In the genomic region with DNA sequence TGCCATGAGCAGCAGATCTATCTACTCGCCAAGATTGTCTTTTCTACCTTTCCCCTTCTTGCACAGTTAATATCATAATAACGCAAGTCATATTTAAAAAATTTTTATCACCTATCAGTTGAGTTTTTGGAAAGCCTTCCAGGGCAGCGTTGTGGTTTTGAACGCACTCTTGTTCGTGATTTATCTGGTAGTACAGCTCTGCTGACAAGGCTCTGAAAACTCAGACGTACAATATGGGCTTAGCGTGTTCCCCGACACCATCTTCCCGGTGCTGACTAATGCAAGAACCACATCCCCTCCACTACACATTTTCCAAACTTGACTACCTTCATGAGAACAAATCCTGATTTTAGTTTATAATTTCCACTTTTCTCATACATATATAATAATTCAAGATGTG, we compare ENCODE assay signal across 9 cellular contexts.
DNase-seq lines count a peak whose midpoint lies in the region; ATAC-seq, FAIRE-seq and TF ChIP-seq lines count a peak whose summit lies in the region.
"Had no signal": no experiment of that assay in that cellular context is flagged by ENCODE, and none has a peak within 500 bp of the region (broad histone marks: within the 10 kb centered on the region; RNA-seq: fewer than 3 reads in every experiment).

No MANE protein-coding gene starts in this region.

- H3F3A ChIP-seq in Loucy (ENCODE audit: low read depth): no peaks in the 10 kb centered on the region

- H3K27ac Mint-ChIP-seq in dendritic cell treated with granulocyte-macrophage colony-stimulating factor and Interleukin-4, amounts not matched to agents 40 ng/mL and 50 ng/mL, for 4 days: peak overlapping the region; percentile 98
- H3K27ac Mint-ChIP-seq in nephron: peak overlapping the region; percentile 76 to 84 (median 82)

- TF ChIP-seq CTCF in Loucy (conservative IDR thresholded peaks at IDR 0.05; ENCODE audit: low read length): no peak
- TF ChIP-seq CTCF in nephron (IDR thresholded peaks at IDR 0.05; ENCODE audit: unreplicated experiment in 3 of 3): no peak
- no peak for TF ChIP-seq CTCF in D721Med (IDR thresholded peaks at IDR 0.05; ENCODE audit: insufficient read depth, missing control alignments)

- H3K27me3 ChIP-seq in ACC112 (ENCODE audit: insufficient read depth, low read length): no peaks in the 10 kb centered on the region
- no peaks in the 10 kb centered on the region for H3K27me3 ChIP-seq in Loucy (ENCODE audit: insufficient read depth, low read length, poor library complexity, severe bottlenecking)

- peaks cover 27% of the 10 kb centered on the region for H4K20me1 ChIP-seq in Loucy (ENCODE audit: insufficient read depth, low read length, poor library complexity, severe bottlenecking)

- peaks cover 37% of the 10 kb centered on the region for H3K36me3 Mint-ChIP-seq in dendritic cell treated with granulocyte-macrophage colony-stimulating factor and Interleukin-4, amounts not matched to agents 40 ng/mL and 50 ng/mL, for 4 days (ENCODE audit: low read depth)
- no peaks in the 10 kb centered on the region for H3K36me3 Mint-ChIP-seq in nephron (ENCODE audit: low read depth)

- DNase-seq in GF-D8 (lab: John Stamatoyannopoulos, UW) (no peak), D721Med (ENCODE audit: insufficient read length, low spot score) (no peak), DMS79 (lab: John Stamatoyannopoulos, UW) (no peak)
- DNase-seq: cerebellar nuclear complex had no signal

- peaks cover 47% of the 10 kb centered on the region for H3K4me1 Mint-ChIP-seq in dendritic cell treated with granulocyte-macrophage colony-stimulating factor and Interleukin-4, amounts not matched to agents 40 ng/mL and 50 ng/mL, for 4 days (ENCODE audit: low read depth)
- H3K4me1 Mint-ChIP-seq in nephron: peaks cover 27% of the 10 kb centered on the region

- no peaks in the 10 kb centered on the region for H3K9me3 ChIP-seq in Loucy (ENCODE audit: insufficient read depth, low read depth, low read length)

- H2AFZ ChIP-seq in ACC112 (ENCODE audit: low read length, unreplicated experiment): no peak overlapping the region
- 0 out of 2 replicates have a peak overlapping the region, but pooled peaks have one; percentile 85 for H2AFZ ChIP-seq in Loucy (ENCODE audit: low read length)

- H3K4me3 ChIP-seq in ACC112 (ENCODE audit: low read depth, low read length) (peak overlapping the region; percentile 94; the same call in 1 of the 2 replicates), Loucy (ENCODE audit: low read length, poor library complexity, severe bottlenecking) (peak overlapping the region; percentile 79)

- no peak for FAIRE-seq in D721Med (lab: Jason Lieb, UNC)

- intact Hi-C loops in dendritic cell treated with granulocyte-macrophage colony-stimulating factor and Interleukin-4, amounts not matched to agents 40 ng/mL and 50 ng/mL, for 4 days (cut with micrococcal nuclease): loop anchor here (2.0 to 5.0 kb wide), 3 partner anchors 278 to 508 kb away; no protein-coding TSS in a partner anchor

- peak overlapping the region; percentile 88 for H3K4me3 Mint-ChIP-seq in dendritic cell treated with granulocyte-macrophage colony-stimulating factor and Interleukin-4, amounts not matched to agents 40 ng/mL and 50 ng/mL, for 4 days
- H3K4me3 Mint-ChIP-seq in nephron: peak overlapping the region; percentile 83 to 95 (median 85)

- H3K4me1 ChIP-seq in ACC112 (ENCODE audit: control insufficient read depth, insufficient read depth, low read length, unreplicated experiment): peaks cover 26% of the 10 kb centered on the region
- peaks cover 34% of the 10 kb centered on the region for H3K4me1 ChIP-seq in Loucy (ENCODE audit: insufficient read depth, low read length, poor library complexity, severe bottlenecking)

- peaks cover 31% of the 10 kb centered on the region for H3K79me2 ChIP-seq in ACC112 (ENCODE audit: control insufficient read depth, insufficient read depth, low read length, unreplicated experiment)
- H3K79me2 ChIP-seq in Loucy (ENCODE audit: insufficient read depth, low read length): peaks cover 41% of the 10 kb centered on the region

- H3K9me2 ChIP-seq in Loucy (replicated peaks; ENCODE audit: low read depth, low read length): no peaks in the 10 kb centered on the region

- H3K27me3 Mint-ChIP-seq in dendritic cell treated with granulocyte-macrophage colony-stimulating factor and Interleukin-4, amounts not matched to agents 40 ng/mL and 50 ng/mL, for 4 days: no peaks in the 10 kb centered on the region
- H3K27me3 Mint-ChIP-seq in nephron (ENCODE audit: low read depth): peaks cover 41% of the 10 kb centered on the region

- H3K36me3 ChIP-seq in ACC112 (ENCODE audit: insufficient read depth, low read length): no peaks in the 10 kb centered on the region
- no peaks in the 10 kb centered on the region for H3K36me3 ChIP-seq in Loucy (ENCODE audit: insufficient read depth, low read length)

- no peaks in the 10 kb centered on the region for H3K9me3 Mint-ChIP-seq in dendritic cell treated with granulocyte-macrophage colony-stimulating factor and Interleukin-4, amounts not matched to agents 40 ng/mL and 50 ng/mL, for 4 days
- no peaks in the 10 kb centered on the region for H3K9me3 Mint-ChIP-seq in nephron

- H3K27ac ChIP-seq in ACC112 (ENCODE audit: low read depth, low read length): no peak overlapping the region

- H3K9ac ChIP-seq in Loucy (ENCODE audit: low read depth, low read length, poor library complexity, severe bottlenecking): peak overlapping the region; percentile 85

- ATAC-seq in HG03108 (IDR thresholded peaks at IDR 0.05; ENCODE audit: unreplicated experiment): no peak

- peak overlapping the region; percentile 96 for H3K4me2 ChIP-seq in Loucy (ENCODE audit: low read depth, low read length, poor library complexity, severe bottlenecking)
